ENCODE assay signal across 15 cellular contexts in the genomic region with DNA sequence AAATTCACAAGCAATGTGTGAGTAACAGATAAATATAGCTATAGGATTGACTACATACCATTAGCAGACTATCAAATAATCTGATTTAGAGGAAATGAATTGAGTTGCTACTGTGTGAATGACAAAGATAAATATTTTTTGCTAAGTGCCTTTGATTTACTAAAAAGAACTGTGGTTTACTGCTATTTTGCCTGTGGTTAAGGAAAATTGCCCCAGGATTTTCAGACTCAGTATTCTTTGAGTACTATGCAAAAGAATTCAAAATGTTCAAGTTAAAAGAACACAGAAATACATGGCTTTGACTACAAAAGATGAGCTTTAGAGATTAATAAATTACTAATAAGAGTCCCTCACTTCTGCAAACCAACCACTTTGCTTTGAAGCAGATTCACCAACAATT.
DNase-seq lines count a peak whose midpoint lies in the region; ATAC-seq and TF ChIP-seq lines count a peak whose summit lies in the region.
"Had no signal": no experiment of that assay in that cellular context is flagged by ENCODE, and none has a peak within 500 bp of the region (broad histone marks: within the 10 kb centered on the region; RNA-seq: fewer than 3 reads in every experiment).

No MANE protein-coding gene starts in this region.

- peak; percentile 26; the same call in 1 of the 3 replicates for ATAC-seq in SK-N-SH treated with all-trans-retinoic acid at 6 μM for 48 hours
- ATAC-seq in GM21529 (IDR thresholded peaks at IDR 0.05; ENCODE audit: unreplicated experiment) = no peak
- ATAC-seq in HG02885 (IDR thresholded peaks at IDR 0.05; ENCODE audit: poor library complexity, unreplicated experiment) = no peak
- ATAC-seq: A549 had no signal

- DNase-seq in COLO829 (ENCODE audit: low spot score) (peak; percentile 25), astrocyte of the hippocampus (ENCODE audit: low read depth, low spot score) (peak; percentile 57), renal cortical epithelial cell (ENCODE audit: low read depth) (peak; percentile 20), GM19240 (ENCODE audit: insufficient read length, low spot score) (no peak)
- DNase-seq: AML-193; CD4-positive, alpha-beta T cell; DMS153; DMS79; GDM1; GM23248; IMR-90 had no signal

TF ChIP-seq in SK-N-SH treated with all-trans-retinoic acid at 6 μM for 48 hours, 23 proteins besides CTCF, POLR2A, EP300 and RAD21:
- 0 out of 2 replicates have a peak, but pooled peaks have one; percentile 46 for TF ChIP-seq ISL1 (CRISPR knock-in tag; IDR thresholded peaks at IDR 0.05)
- no peak for TF ChIP-seq ZFP30 (CRISPR knock-in tag; IDR thresholded peaks at IDR 0.05)
